Comparison of ENCODE assay signal across 15 cellular contexts in genomic region chr5:154820383-154820782, GRCh38. TPM values are rescaled to one million over a fixed set of nuclear protein-coding genes. Genes with fewer than 3 reads are reported as not detected.
DNase-seq lines count a peak whose midpoint lies in the region; ATAC-seq and TF ChIP-seq lines count a peak whose summit lies in the region.
"Had no signal": no experiment of that assay in that cellular context is flagged by ENCODE, and none has a peak within 500 bp of the region (broad histone marks: within the 10 kb centered on the region; RNA-seq: fewer than 3 reads in every experiment).

No MANE protein-coding gene starts in this region.

- H3K27ac Mint-ChIP-seq in activated naive CD4-positive, alpha-beta T cell treated with anti-CD3 and anti-CD28 coated beads, Interleukin-2, amount 10 ng/mL, durations not matched to agents 7 days and 5 days, result peak overlapping the region; percentile 37
- no peak overlapping the region for H3K27ac Mint-ChIP-seq in activated naive CD4-positive, alpha-beta T cell treated with anti-CD3 and anti-CD28 coated beads for 36 hours
- peak overlapping the region in 6 of 9 donors; percentile 3 to 60 (median 36) for H3K27ac Mint-ChIP-seq in naive thymus-derived CD4-positive, alpha-beta T cell
- H3K27ac Mint-ChIP-seq in type B pancreatic cell, result peak overlapping the region; percentile 26
- H3K27ac Mint-ChIP-seq: GM23338 had no signal

- H3K27me3 ChIP-seq in naive thymus-derived CD4-positive, alpha-beta T cell (ENCODE audit: control insufficient read depth in 2 of 2, insufficient read depth in 2 of 2, low read length in 2 of 2), result no peaks in the 10 kb centered on the region
- no peaks in the 10 kb centered on the region for H3K27me3 ChIP-seq in brain microvascular endothelial cell (replicated peaks)

- no peak overlapping the region for H3K4me3 Mint-ChIP-seq in activated naive CD4-positive, alpha-beta T cell treated with anti-CD3 and anti-CD28 coated beads, Interleukin-2, amount 10 ng/mL, durations not matched to agents 7 days and 5 days
- no peak overlapping the region for H3K4me3 Mint-ChIP-seq in activated naive CD4-positive, alpha-beta T cell treated with anti-CD3 and anti-CD28 coated beads for 36 hours
- no peak overlapping the region for H3K4me3 Mint-ChIP-seq in naive thymus-derived CD4-positive, alpha-beta T cell
- no peak overlapping the region for H3K4me3 Mint-ChIP-seq in type B pancreatic cell
- H3K4me3 Mint-ChIP-seq: CD14-positive monocyte, GM23338 had no signal

- peaks cover 42% of the 10 kb centered on the region for H3K36me3 Mint-ChIP-seq in activated naive CD4-positive, alpha-beta T cell treated with anti-CD3 and anti-CD28 coated beads, Interleukin-2, amount 10 ng/mL, durations not matched to agents 7 days and 5 days
- H3K36me3 Mint-ChIP-seq in activated naive CD4-positive, alpha-beta T cell treated with anti-CD3 and anti-CD28 coated beads for 36 hours (ENCODE audit: low read depth), result peaks cover 48% of the 10 kb centered on the region
- H3K36me3 Mint-ChIP-seq in naive thymus-derived CD4-positive, alpha-beta T cell, result peaks cover 10 to 34% (median 19%) of the 10 kb centered on the region in 5 donors
- peaks cover 30% of the 10 kb centered on the region for H3K36me3 Mint-ChIP-seq in type B pancreatic cell

- H3K27me3 Mint-ChIP-seq in activated naive CD4-positive, alpha-beta T cell treated with anti-CD3 and anti-CD28 coated beads, Interleukin-2, amount 10 ng/mL, durations not matched to agents 7 days and 5 days, result no peaks in the 10 kb centered on the region
- no peaks in the 10 kb centered on the region for H3K27me3 Mint-ChIP-seq in activated naive CD4-positive, alpha-beta T cell treated with anti-CD3 and anti-CD28 coated beads for 36 hours (ENCODE audit: low read depth)
- no peaks in the 10 kb centered on the region for H3K27me3 Mint-ChIP-seq in naive thymus-derived CD4-positive, alpha-beta T cell
- no peaks in the 10 kb centered on the region for H3K27me3 Mint-ChIP-seq in type B pancreatic cell

- POLR2A ChIA-PET in naive thymus-derived CD4-positive, alpha-beta T cell (lab: Charles Lee), result interaction anchor here (1.8 kb wide), 1 partner anchor 9 kb away, joined by 11 read pairs; no protein-coding TSS in a partner anchor

- intact Hi-C loops in activated naive CD4-positive, alpha-beta T cell treated with anti-CD3 and anti-CD28 coated beads for 36 hours (cut with micrococcal nuclease), result no loop called here
- intact Hi-C loops in naive thymus-derived CD4-positive, alpha-beta T cell (cut with micrococcal nuclease), result no loop called here

- no peak for ATAC-seq in naive thymus-derived CD4-positive, alpha-beta T cell
- ATAC-seq: GM23338 had no signal

- no peaks in the 10 kb centered on the region for H3K9me3 ChIP-seq in naive thymus-derived CD4-positive, alpha-beta T cell (ENCODE audit: control insufficient read depth in 2 of 3, low read length in 3 of 3)

- in situ Hi-C loops in brain microvascular endothelial cell (cut with HindIII; ENCODE audit: low pct_ligation_motif_present, low sequenced_read_pairs), result no loop called here

- CTCF ChIA-PET in activated naive CD4-positive, alpha-beta T cell treated with anti-CD3 and anti-CD28 coated beads, Interleukin-2, amount 10 ng/mL, durations not matched to agents 7 days and 5 days (lab: Charles Lee), result no interaction called here
- CTCF ChIA-PET in activated naive CD4-positive, alpha-beta T cell treated with anti-CD3 and anti-CD28 coated beads for 36 hours (lab: Charles Lee), result interaction anchor here (0.7 kb wide), 1 partner anchor 10 kb away, joined by 3 read pairs; no protein-coding TSS in a partner anchor
- CTCF ChIA-PET in naive thymus-derived CD4-positive, alpha-beta T cell (lab: Charles Lee), result no interaction called here

- no peaks in the 10 kb centered on the region for H3K4me1 ChIP-seq in naive thymus-derived CD4-positive, alpha-beta T cell (ENCODE audit: control insufficient read depth in 2 of 2, insufficient read depth in 2 of 2, low read length in 2 of 2)

- no peak overlapping the region for H3K27ac ChIP-seq in naive thymus-derived CD4-positive, alpha-beta T cell (ENCODE audit: low read depth, low read length)
- H3K27ac ChIP-seq in brain microvascular endothelial cell, result no peak overlapping the region
- H3K27ac ChIP-seq: HL-60 had no signal

- TF ChIP-seq CTCF in type B pancreatic cell (conservative IDR thresholded peaks at IDR 0.05) (no peak), brain microvascular endothelial cell (IDR thresholded peaks at IDR 0.05; ENCODE audit: low read depth, low read length, missing control alignments) (no peak)

- peaks cover 14% of the 10 kb centered on the region for H3K4me1 Mint-ChIP-seq in activated naive CD4-positive, alpha-beta T cell treated with anti-CD3 and anti-CD28 coated beads, Interleukin-2, amount 10 ng/mL, durations not matched to agents 7 days and 5 days
- H3K4me1 Mint-ChIP-seq in activated naive CD4-positive, alpha-beta T cell treated with anti-CD3 and anti-CD28 coated beads for 36 hours (ENCODE audit: low read depth), result peaks cover 3% of the 10 kb centered on the region
- H3K4me1 Mint-ChIP-seq in naive thymus-derived CD4-positive, alpha-beta T cell, result peaks cover 4 to 34% (median 12%) of the 10 kb centered on the region in 7 donors
- no peaks in the 10 kb centered on the region for H3K4me1 Mint-ChIP-seq in type B pancreatic cell (ENCODE audit: unreplicated experiment)

- H3K4me3 ChIP-seq in naive thymus-derived CD4-positive, alpha-beta T cell (ENCODE audit: low read length), result no peak overlapping the region
- no peak overlapping the region for H3K4me3 ChIP-seq in brain microvascular endothelial cell (ENCODE audit: low read depth, low read length)
- H3K4me3 ChIP-seq: GM23338 had no signal

- H3K36me3 ChIP-seq in naive thymus-derived CD4-positive, alpha-beta T cell (ENCODE audit: control insufficient read depth in 2 of 3, insufficient read depth in 3 of 3, low read length in 3 of 3), result peaks cover 0 to 32% (median 0%) of the 10 kb centered on the region in 3 experiments
- peaks cover 53% of the 10 kb centered on the region for H3K36me3 ChIP-seq in brain microvascular endothelial cell (replicated peaks)

- H3K9me3 Mint-ChIP-seq in activated naive CD4-positive, alpha-beta T cell treated with anti-CD3 and anti-CD28 coated beads, Interleukin-2, amount 10 ng/mL, durations not matched to agents 7 days and 5 days, result no peaks in the 10 kb centered on the region
- no peaks in the 10 kb centered on the region for H3K9me3 Mint-ChIP-seq in activated naive CD4-positive, alpha-beta T cell treated with anti-CD3 and anti-CD28 coated beads for 36 hours
- H3K9me3 Mint-ChIP-seq in naive thymus-derived CD4-positive, alpha-beta T cell, result no peaks in the 10 kb centered on the region
- no peaks in the 10 kb centered on the region for H3K9me3 Mint-ChIP-seq in type B pancreatic cell
- H3K9me3 Mint-ChIP-seq: CD14-positive monocyte, GM23338 had no signal

- no peak for DNase-seq in activated naive CD4-positive, alpha-beta T cell treated with anti-CD3 and anti-CD28 coated beads, Interleukin-2, amount 10 ng/mL, durations not matched to agents 7 days and 5 days
- DNase-seq in activated naive CD4-positive, alpha-beta T cell treated with anti-CD3 and anti-CD28 coated beads for 36 hours, result no peak
- peak; percentile 23 for DNase-seq in NCI-H69 (lab: John Stamatoyannopoulos, UW)
- no peak for DNase-seq in naive thymus-derived CD4-positive, alpha-beta T cell
- DNase-seq in type B pancreatic cell (ENCODE audit: extremely low spot score, unreplicated experiment), result no peak
- DNase-seq in NK-92 (lab: John Stamatoyannopoulos, UW; ENCODE audit: unreplicated experiment), result no peak
- DNase-seq in brain microvascular endothelial cell, result no peak
- DNase-seq: EL, NCI-H187 treated with DMSO at 0.1 percent for 48 hours, NCI-H526 treated with DMSO at 0.1 percent for 48 hours, OCI-M1 had no signal

RNA-seq across cellular contexts. Expression of gene FAXDC2, which starts 30.0 kb away (rescaled TPM):
- total RNA-seq in activated naive CD4-positive, alpha-beta T cell treated with anti-CD3 and anti-CD28 coated beads for 36 hours, result not detected
- total RNA-seq in naive thymus-derived CD4-positive, alpha-beta T cell, result 1 to 10 TPM in 1 of 5 experiments, under 1 TPM in 1, not detected in 3; 0.49 to 1.9 TPM
- polyA plus RNA-seq in naive thymus-derived CD4-positive, alpha-beta T cell, result under 1 TPM; 0.30 to 0.32 TPM
- 9.3 and 24.9 TPM in 2 replicates for total RNA-seq in type B pancreatic cell (ENCODE audit: low replicate concordance)
- total RNA-seq: A673 had no signal

RNA-seq across cellular contexts. Expression of gene CNOT8, which starts 38.0 kb away (rescaled TPM):
- total RNA-seq in activated naive CD4-positive, alpha-beta T cell treated with anti-CD3 and anti-CD28 coated beads for 36 hours, result 10 to 100 TPM; 63.5 to 65.3 TPM
- 100 to 1,000 TPM in 3 of 5 experiments, 10 to 100 TPM in 2; 79.8 to 105 (median 101) TPM for total RNA-seq in naive thymus-derived CD4-positive, alpha-beta T cell
- polyA plus RNA-seq in naive thymus-derived CD4-positive, alpha-beta T cell, result 100 to 1,000 TPM; 182 to 198 TPM
- total RNA-seq in type B pancreatic cell (ENCODE audit: low replicate concordance), result 41.4 and 51.5 TPM in 2 replicates
